Comparison of ENCODE assay signal across 25 cellular contexts in the genomic region with DNA sequence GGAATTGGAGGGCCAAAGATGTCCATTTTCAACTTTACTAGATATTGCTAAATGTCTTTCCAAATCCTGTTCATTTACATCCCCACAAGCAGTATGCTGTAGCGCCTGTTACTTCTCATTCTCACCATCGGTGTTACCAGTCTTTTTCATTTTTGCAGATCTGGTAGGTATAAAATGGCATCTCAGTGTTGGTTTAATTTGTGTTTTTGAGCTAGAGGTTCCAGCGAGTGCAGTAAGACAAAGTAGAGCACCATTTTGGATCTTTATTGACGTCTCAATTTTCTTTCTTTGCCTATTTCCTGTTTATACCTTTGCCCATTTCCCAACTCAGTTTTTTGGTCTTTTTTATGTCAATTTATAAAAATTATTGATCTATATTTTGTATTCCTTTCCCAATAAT.
"Had no signal": no experiment of that assay in that cellular context is flagged by ENCODE, and none has a peak within 500 bp of the region (broad histone marks: within the 10 kb centered on the region; RNA-seq: fewer than 3 reads in every experiment).

No MANE protein-coding gene starts in this region.

- H3K4me2 ChIP-seq: SK-N-SH had no signal

- H3K27ac Mint-ChIP-seq: T-cell; T-helper 1 cell treated with Interleukin-12 subunit alpha and Interleukin-12 subunit beta and Interleukin-4 antibody, amounts not matched to agents 30 μg/mL and 1 μg/mL, for 36 hours had no signal

- ATAC-seq: Panc1, PC-3, Right ventricle myocardium inferior, T-cell had no signal

- H3K9me3 ChIP-seq: SK-N-SH had no signal

- DNase-seq: Karpas-422, KG1, MV-4-11, NCI-H1048, NCI-H1105, NCI-H1417, NCI-H1436 treated with DMSO at 0.1 percent for 48 hours, NCI-H1694, NCI-H187 treated with DMSO at 0.1 percent for 48 hours, NCI-H2081, NCI-H2107, NCI-H2227 treated with DMSO at 0.1 percent for 48 hours, NCI-H446, NCI-H510A, NCI-H524 treated with DMSO at 0.1 percent for 48 hours, NCI-H69, NCI-H774, SHP77 treated with DMSO at 0.1 percent for 48 hours, SK-N-SH, SW 1271, T-cell had no signal

- H3K9ac ChIP-seq: SK-N-SH had no signal

- H3K27me3 Mint-ChIP-seq: T-cell had no signal

- H3K4me3 Mint-ChIP-seq: T-cell; T-helper 1 cell treated with Interleukin-12 subunit alpha and Interleukin-12 subunit beta and Interleukin-4 antibody, amounts not matched to agents 30 μg/mL and 1 μg/mL, for 36 hours had no signal
